In the genomic region with DNA sequence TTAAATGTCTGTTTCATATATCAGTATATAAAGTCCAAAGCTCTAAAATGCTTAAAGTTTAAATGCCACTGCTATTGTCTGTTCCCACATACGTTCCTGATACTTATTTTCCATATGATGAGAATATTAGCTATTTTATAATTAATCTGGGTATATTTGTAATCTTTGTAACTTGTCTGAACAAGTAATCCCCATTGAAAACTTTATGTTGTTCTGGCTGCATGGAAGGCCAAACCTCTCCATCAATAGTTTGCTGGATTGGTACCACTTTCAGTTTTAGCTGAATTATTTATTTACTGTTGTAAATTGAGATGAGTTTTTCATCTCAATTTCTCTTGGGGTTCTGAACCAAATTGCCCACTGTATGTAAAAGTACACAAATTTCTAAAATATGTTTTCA, we compare ENCODE assay signal across 11 cellular contexts. TPM values are rescaled to one million over a fixed set of nuclear protein-coding genes. Genes with fewer than 3 reads are reported as not detected.
A peak's percentile ranks its signal among the peaks of the same experiment; 100 is the strongest.
DNase-seq lines count a peak whose midpoint lies in the region; ATAC-seq, FAIRE-seq and TF ChIP-seq lines count a peak whose summit lies in the region.
"Had no signal": no experiment of that assay in that cellular context is flagged by ENCODE, and none has a peak within 500 bp of the region (broad histone marks: within the 10 kb centered on the region; RNA-seq: fewer than 3 reads in every experiment).

No MANE protein-coding gene starts in this region.

- H3K79me1 ChIP-seq in H1 (ENCODE audit: low read depth, low read length) = peaks cover 3% of the 10 kb centered on the region; the same call in 1 of the 2 replicates

- no peak overlapping the region for H2BK5ac ChIP-seq in H1 (ENCODE audit: low read depth, low read length)

- H3F3A ChIP-seq in neural progenitor cell (ENCODE audit: low read depth) = peaks cover 20% of the 10 kb centered on the region

- no peak overlapping the region for H4K5ac ChIP-seq in H1 (ENCODE audit: insufficient read length, low read depth, low read length)

- H3K4me2 ChIP-seq in OCI-LY7 (ENCODE audit: low read length) (peak overlapping the region; percentile 82), H1 (ENCODE audit: insufficient read depth in 1 of 2, low read depth in 2 of 2, low read length in 2 of 2) (peak overlapping the region; percentile 85 to 99), neural progenitor cell (peak overlapping the region; percentile 78)

- H3K4me3 Mint-ChIP-seq in Calu3 (ENCODE audit: low read depth, unreplicated experiment) = peak overlapping the region; percentile 98
- H3K4me3 Mint-ChIP-seq in neural progenitor cell = peak overlapping the region; percentile 99

- H2BK15ac ChIP-seq in H1 (ENCODE audit: low read length) = no peak overlapping the region

- no peak overlapping the region for H3K23ac ChIP-seq in H1 (ENCODE audit: insufficient read length)

- POLR2A ChIA-PET in OCI-LY7 (lab: Charles Lee) (interaction anchor here (0.7 to 1.8 kb wide), 8 partner anchors 9 to 621 kb away, joined by 3 to 9 read pairs (median 4); no protein-coding TSS in a partner anchor), H1 (lab: Charles Lee; ENCODE audit: partially characterized antibody) (interaction anchor here (0.8 kb wide), 1 partner anchor 21 kb away, joined by 3 read pairs; no protein-coding TSS in a partner anchor)

- H3K9me3 ChIP-seq in OCI-LY7 (ENCODE audit: low read length) (no peaks in the 10 kb centered on the region), H1 (ENCODE audit: insufficient read depth in 2 of 2, low read depth in 1 of 2, low read length in 1 of 2) (no peaks in the 10 kb centered on the region), neural progenitor cell (ENCODE audit: low read depth) (no peaks in the 10 kb centered on the region)
- H3K9me3 ChIP-seq: uterus had no signal

- H2AFZ ChIP-seq in OCI-LY7 (ENCODE audit: low read length) (no peak overlapping the region), H1 (ENCODE audit: low read length) (no peak overlapping the region), neural progenitor cell (replicated peaks) (no peak overlapping the region)

- peaks cover 35% of the 10 kb centered on the region for H3K4me1 ChIP-seq in OCI-LY7 (ENCODE audit: insufficient read depth, low read length, poor library complexity, severe bottlenecking)
- no peaks in the 10 kb centered on the region; a peak in 2 of 7 replicates for H3K4me1 ChIP-seq in H1 (replicated peaks in 1 of 4; ENCODE audit: control insufficient read depth in 3 of 4, insufficient read depth in 4 of 4, low read length in 3 of 4)
- peaks cover 26% of the 10 kb centered on the region for H3K4me1 ChIP-seq in neural progenitor cell

- WGBS in H1 (ENCODE audit: extremely low coverage in 1 of 2, insufficient coverage in 1 of 2, insufficient read length in 1 of 2, insufficient replicate concordance in 2 of 2, low coverage in 1 of 2, low lambda C conversion rate in 2 of 2, missing lambda C conversion rate in 1 of 2), 2 experiments = 47% methylated on average over 1 of the region's 1 CpG; no CpG with 5 or more reads in 1 of the 2 experiments

- H4K8ac ChIP-seq in H1 (ENCODE audit: extremely low read depth, insufficient read depth, low read length) = no peak overlapping the region

- H2BK20ac ChIP-seq in H1 (ENCODE audit: low read length) = no peak overlapping the region

- H3K4me1 Mint-ChIP-seq in Calu3 (ENCODE audit: low read depth, unreplicated experiment) (peaks cover 27% of the 10 kb centered on the region), neural progenitor cell (peaks cover 38% of the 10 kb centered on the region)

- TF ChIP-seq CTCF in Calu3 (IDR thresholded peaks at IDR 0.05; ENCODE audit: unreplicated experiment) = no peak
- TF ChIP-seq CTCF in OCI-LY7 (conservative IDR thresholded peaks at IDR 0.05; ENCODE audit: low read length) = no peak
- TF ChIP-seq CTCF in H1 (IDR thresholded peaks at IDR 0.05; ENCODE audit: control extremely low read depth in 1 of 3, insufficient read depth in 1 of 3, low read depth in 1 of 3, low read length in 3 of 3) = no peak
- no peak for TF ChIP-seq CTCF in neural progenitor cell (IDR thresholded peaks at IDR 0.05)

- H3K9me3 Mint-ChIP-seq in Calu3 (ENCODE audit: low read depth, unreplicated experiment) = no peaks in the 10 kb centered on the region
- H3K9me3 Mint-ChIP-seq in neural progenitor cell = no peaks in the 10 kb centered on the region

- no peak for TF ChIP-seq EP300 in H1 (IDR thresholded peaks at IDR 0.05; ENCODE audit: borderline replicate concordance in 1 of 2, low read depth in 2 of 2, low read length in 2 of 2)

- H3K4ac ChIP-seq in H1 (replicated peaks; ENCODE audit: insufficient read length, low read depth, low read length) = no peak overlapping the region

- H4K20me1 ChIP-seq in OCI-LY7 (ENCODE audit: insufficient read depth, low read length) (peaks cover 32% of the 10 kb centered on the region), H1 (replicated peaks in 1 of 2; ENCODE audit: control insufficient read depth in 1 of 2, insufficient read depth in 2 of 2, low read length in 2 of 2) (peaks cover 7 to 8% of the 10 kb centered on the region in 2 experiments), neural progenitor cell (ENCODE audit: low read depth) (peaks cover 56% of the 10 kb centered on the region)

- no peak overlapping the region for H2BK12ac ChIP-seq in H1 (ENCODE audit: low read depth, low read length)

- intact Hi-C loops in Calu3 (cut with micrococcal nuclease; ENCODE audit: unreplicated experiment) = no loop called here
- intact Hi-C loops in OCI-LY7 (cut with micrococcal nuclease; ENCODE audit: unreplicated experiment) = loop anchor here (5.0 kb wide), 1 partner anchor 855 kb away; a partner anchor contains a TSS

- H3K23me2 ChIP-seq in H1 (ENCODE audit: low read depth, low read length) = peaks cover 6% of the 10 kb centered on the region

- H3K27me3 ChIP-seq in H1 (replicated peaks in 1 of 4; ENCODE audit: control insufficient read depth in 3 of 4, extremely low read depth in 1 of 4, insufficient read depth in 3 of 4, low read length in 3 of 4) = no peaks in the 10 kb centered on the region
- H3K27me3 ChIP-seq in neural progenitor cell = no peaks in the 10 kb centered on the region
- H3K27me3 ChIP-seq: uterus had no signal

- no peak overlapping the region for H3K56ac ChIP-seq in H1 (replicated peaks; ENCODE audit: insufficient read length, low read depth, low read length)

- no peak for TF ChIP-seq POLR2A in H1 (IDR thresholded peaks at IDR 0.05; ENCODE audit: control extremely low read depth in 1 of 2, low read depth in 2 of 2, low read length in 2 of 2)

- BruUV-seq in Calu3 (replicated peaks; lab: Mats Ljungman, UMichigan) (TSS peak; percentile 31), OCI-LY7 (replicated peaks; lab: Mats Ljungman, UMichigan) (no TSS peak)

- DNase-seq in Calu3 (no peak), OCI-LY7 (ENCODE audit: low spot score) (no peak), H1 (ENCODE audit: low read depth in 1 of 2, low spot score in 2 of 2) (no peak), neural progenitor cell (ENCODE audit: low spot score) (no peak), NCI-H1694 treated with DMSO at 0.1 percent for 48 hours (lab: John Stamatoyannopoulos, UW) (no peak), inferior parietal cortex (ENCODE audit: extremely low spot score) (no peak)
- DNase-seq: activated CD4-positive, alpha-beta T cell treated with anti-CD3 and anti-CD28 coated beads for 4 hours; uterus had no signal

- H3K36me3 ChIP-seq in OCI-LY7 (ENCODE audit: insufficient read depth, low read length) (peaks cover 4% of the 10 kb centered on the region; the same call in 1 of the 2 replicates), H1 (ENCODE audit: control insufficient read depth in 2 of 4, insufficient read depth in 4 of 4, low read length in 3 of 4) (peaks cover 0 to 4% (median 0%) of the 10 kb centered on the region in 4 experiments; a peak in 1 of 8 replicates), neural progenitor cell (no peaks in the 10 kb centered on the region)
- H3K36me3 ChIP-seq: uterus had no signal

- H3K9ac ChIP-seq in H1 (replicated peaks in 1 of 4; ENCODE audit: extremely low read depth in 1 of 4, low read depth in 3 of 4, low read length in 3 of 4) = no peak overlapping the region
- peak overlapping the region; percentile 61 for H3K9ac ChIP-seq in neural progenitor cell

- CTCF ChIA-PET in Calu3 (lab: Charles Lee) = no interaction called here
- CTCF ChIA-PET in OCI-LY7 (lab: Charles Lee; ENCODE audit: unreplicated experiment) = no interaction called here
- CTCF ChIA-PET in H1 (lab: Charles Lee; ENCODE audit: partially characterized antibody) = interaction anchor here (0.9 to 1.7 kb wide), 5 partner anchors 15 to 175 kb away, joined by 3 to 4 read pairs (median 3); no protein-coding TSS in a partner anchor

- H3K27ac ChIP-seq in OCI-LY7 (ENCODE audit: low read depth, low read length, poor library complexity, severe bottlenecking) = peak overlapping the region; percentile 84
- H3K27ac ChIP-seq in H1 (ENCODE audit: low read depth, low read length) = no peak overlapping the region
- no peak overlapping the region for H3K27ac ChIP-seq in neural progenitor cell

- H3K79me2 ChIP-seq in OCI-LY7 (ENCODE audit: insufficient read depth, low read depth, low read length) (peaks cover 88% of the 10 kb centered on the region), H1 (ENCODE audit: control insufficient read depth in 1 of 2, insufficient read depth in 2 of 2, low read length in 2 of 2) (peaks cover 11 to 84% of the 10 kb centered on the region in 2 experiments), neural progenitor cell (ENCODE audit: low read depth) (peaks cover 87% of the 10 kb centered on the region)

- ATAC-seq in HG03159 (IDR thresholded peaks at IDR 0.05; ENCODE audit: unreplicated experiment) (no peak), GM18907 (IDR thresholded peaks at IDR 0.05; ENCODE audit: unreplicated experiment) (no peak)
- ATAC-seq: left lobe of liver had no signal

- H3K4me3 ChIP-seq in OCI-LY7 (ENCODE audit: low read depth, low read length, poor library complexity, severe bottlenecking) (peak overlapping the region; percentile 91), H1 (ENCODE audit: extremely low read depth in 1 of 4, insufficient read depth in 2 of 4, low read depth in 3 of 4, low read length in 4 of 4) (peak overlapping the region; percentile 82 to 95 (median 88)), neural progenitor cell (peak overlapping the region; percentile 93)

- no peaks in the 10 kb centered on the region for H3K27me3 Mint-ChIP-seq in Calu3 (ENCODE audit: unreplicated experiment)
- no peaks in the 10 kb centered on the region for H3K27me3 Mint-ChIP-seq in neural progenitor cell (ENCODE audit: insufficient read depth, low read depth)

- no peak for FAIRE-seq in H1 (lab: Jason Lieb, UNC)

- TF ChIP-seq RAD21 in H1 (IDR thresholded peaks at IDR 0.05 in 1 of 2, conservative IDR thresholded peaks at IDR 0.05 in 1 of 2; ENCODE audit: low read depth in 2 of 2, low read length in 2 of 2) = no peak

- no peaks in the 10 kb centered on the region for H3K9me2 ChIP-seq in OCI-LY7 (ENCODE audit: insufficient read depth, low read length)

- H3K18ac ChIP-seq in H1 (ENCODE audit: extremely low read depth, low read length) = no peak overlapping the region

- no peak overlapping the region for H2BK120ac ChIP-seq in H1 (replicated peaks; ENCODE audit: low read depth, low read length)

- H3K36me3 Mint-ChIP-seq in Calu3 (ENCODE audit: insufficient read depth, unreplicated experiment) = peaks cover 37% of the 10 kb centered on the region
- peaks cover 2% of the 10 kb centered on the region for H3K36me3 Mint-ChIP-seq in neural progenitor cell

- H3K27ac Mint-ChIP-seq in Calu3 (ENCODE audit: unreplicated experiment) (no peak overlapping the region), neural progenitor cell (peak overlapping the region; percentile 97)

- H4K91ac ChIP-seq in H1 (replicated peaks; ENCODE audit: insufficient read length, low read length) = no peak overlapping the region

- H2AK5ac ChIP-seq in H1 (ENCODE audit: low read depth, low read length) = no peak overlapping the region

- H3K14ac ChIP-seq in H1 (ENCODE audit: insufficient read length) = no peak overlapping the region

RNA-seq across cellular contexts. Expression of a gene that starts 1.5 kb away (rescaled TPM):
- total RNA-seq in Calu3 (2022) (32.8 and 36.4 TPM in 2 replicates), OCI-LY7 (2022) (39.8 and 46.3 TPM in 2 replicates), neural progenitor cell (ENCODE audit: low replicate concordance) (32.0 and 38.8 TPM in 2 replicates)
- 8.6 and 13.8 TPM in 2 replicates for total RNA-seq in OCI-LY7 (2014; rRNA removed; shearing (Covaris generic))
- 29.4 and 29.6 TPM in 2 replicates for total RNA-seq in H1 (2021; fragmentation: NEBNext Ultra II Directional; extraction: Animal tissue kit (Norgen Biotek cat#: 25700))
- polyA plus RNA-seq in H1 (2011; rRNA removed) = 8.5 and 9.7 TPM in 2 replicates
- polyA plus RNA-seq in H1 (2011; cell fraction: cytosol; rRNA removed) = 9.0 TPM
- polyA plus RNA-seq in H1 (2011; cell fraction: nucleus; rRNA removed) = 28.9 TPM
- 8.2 to 12.8 TPM (median 9.4 TPM) in 4 replicates for polyA plus RNA-seq in H1 (2012, experiment 1 of 2)
- polyA plus RNA-seq in H1 (2012, experiment 2 of 2) = 1.4 TPM
- 10.5 TPM for polyA plus RNA-seq in H1 (2013, experiment 1 of 2)
- 11.4 TPM for polyA plus RNA-seq in H1 (2013, experiment 2 of 2)
- 69.0 and 69.1 TPM in 2 replicates for polyA minus RNA-seq in H1 (2011; rRNA and poly(A)+ RNA removed)
- 17.1 TPM for polyA minus RNA-seq in H1 (2011; cell fraction: cytosol; rRNA and poly(A)+ RNA removed)
- polyA minus RNA-seq in H1 (2011; cell fraction: nucleus; rRNA and poly(A)+ RNA removed) = 272 TPM

RNA-seq across cellular contexts. Expression of a gene that starts 1.8 kb away (rescaled TPM):
- total RNA-seq in Calu3 (2022) (59.2 and 66.2 TPM in 2 replicates), OCI-LY7 (2022) (32.9 and 37.4 TPM in 2 replicates), neural progenitor cell (ENCODE audit: low replicate concordance) (165 and 314 TPM in 2 replicates)
- 20.3 and 21.0 TPM in 2 replicates for total RNA-seq in OCI-LY7 (2014; rRNA removed; shearing (Covaris generic))
- total RNA-seq in H1 (2021; fragmentation: NEBNext Ultra II Directional; extraction: Animal tissue kit (Norgen Biotek cat#: 25700)) = 63.4 and 63.7 TPM in 2 replicates
- polyA plus RNA-seq in H1 (2011; rRNA removed) = 19.2 and 22.7 TPM in 2 replicates
- polyA plus RNA-seq in H1 (2011; cell fraction: cytosol; rRNA removed) = 55.3 TPM
- polyA plus RNA-seq in H1 (2011; cell fraction: nucleus; rRNA removed) = 11.5 TPM
- 22.0 to 40.2 TPM (median 29.6 TPM) in 4 replicates for polyA plus RNA-seq in H1 (2012, experiment 1 of 2)
- polyA plus RNA-seq in H1 (2012, experiment 2 of 2) = 2.8 TPM
- 46.6 TPM for polyA plus RNA-seq in H1 (2013, experiment 1 of 2)
- polyA plus RNA-seq in H1 (2013, experiment 2 of 2) = 46.7 TPM
- polyA minus RNA-seq in H1 (2011; rRNA and poly(A)+ RNA removed) = 28.3 and 36.6 TPM in 2 replicates
- 21.4 TPM for polyA minus RNA-seq in H1 (2011; cell fraction: cytosol; rRNA and poly(A)+ RNA removed)
- polyA minus RNA-seq in H1 (2011; cell fraction: nucleus; rRNA and poly(A)+ RNA removed) = 74.0 TPM
